Comparison of ENCODE assay signal across 7 cellular contexts in the genomic region with DNA sequence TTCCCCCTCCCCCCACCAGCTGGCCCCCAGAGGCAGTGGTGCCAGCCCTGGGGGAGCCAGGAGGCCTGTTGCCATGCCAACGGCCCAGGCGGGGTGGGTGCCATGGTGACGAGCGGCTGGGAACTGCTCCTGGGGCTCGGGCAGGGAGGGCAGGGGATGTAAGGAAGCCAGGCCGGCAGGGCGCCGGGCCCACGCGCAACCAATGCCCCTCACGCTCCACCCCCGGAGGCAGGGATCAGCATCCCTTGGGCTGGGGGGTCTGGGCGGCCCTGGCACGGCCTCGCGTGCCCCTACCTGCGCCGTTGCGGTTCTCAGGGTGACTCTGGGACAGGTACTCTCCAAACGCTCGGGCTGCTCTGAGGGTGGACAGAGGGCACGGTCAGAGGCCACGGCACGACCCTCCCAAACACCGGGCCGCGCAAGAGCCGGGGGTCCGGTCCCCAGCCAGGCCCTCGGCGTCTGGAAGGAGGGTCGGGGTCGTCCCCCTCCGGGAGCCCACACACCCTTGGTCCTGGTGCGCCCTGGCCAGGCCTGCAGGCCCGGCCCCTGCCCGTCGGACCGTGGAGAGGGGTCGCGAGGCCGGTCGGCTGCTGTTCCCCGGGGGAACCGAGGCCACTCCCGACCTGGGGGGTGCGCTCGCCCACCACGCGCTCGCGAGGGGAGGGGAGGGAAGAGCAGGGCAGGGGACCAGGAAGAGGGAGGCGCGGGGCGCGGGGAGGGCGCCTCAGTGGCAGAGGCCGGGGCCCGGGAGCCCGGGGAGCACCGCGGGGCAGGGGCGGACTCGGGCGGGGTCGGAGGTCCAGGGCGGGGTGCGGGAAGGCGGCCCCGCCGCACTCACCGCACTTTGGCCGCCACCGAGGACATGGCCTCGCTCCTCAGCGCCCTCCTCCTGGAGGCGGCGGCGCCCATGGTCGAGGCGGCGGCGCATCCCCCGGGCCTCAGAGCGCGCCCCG. TPM values are rescaled to one million over a fixed set of nuclear protein-coding genes. Genes with fewer than 3 reads are reported as not detected.
DNase-seq lines count a peak whose midpoint lies in the region; FAIRE-seq and TF ChIP-seq lines count a peak whose summit lies in the region.

No MANE protein-coding gene starts in this region.

- peak overlapping the region in 3 of 4 experiments; percentile 24 to 70 (median 45); a peak in 3 of 7 replicates for H3K9ac ChIP-seq in H1 (replicated peaks in 1 of 4; ENCODE audit: extremely low read depth in 1 of 4, low read depth in 3 of 4, low read length in 3 of 4)

- TF ChIP-seq EP300 in H1 (IDR thresholded peaks at IDR 0.05; ENCODE audit: borderline replicate concordance in 1 of 2, low read depth in 2 of 2, low read length in 2 of 2), result no peak

- no peak overlapping the region for H2AFZ ChIP-seq in H1 (ENCODE audit: low read length)

- no peak overlapping the region for H4K91ac ChIP-seq in H1 (replicated peaks; ENCODE audit: insufficient read length, low read length)

- H3K9me3 ChIP-seq in HEK293 (ENCODE audit: control insufficient read depth, insufficient read depth, low read depth, low read length) (no peaks in the 10 kb centered on the region), H1 (ENCODE audit: insufficient read depth in 2 of 2, low read depth in 1 of 2, low read length in 1 of 2) (no peaks in the 10 kb centered on the region; a peak in 1 of 4 replicates), mononuclear cell (ENCODE audit: low read depth, low read length) (no peaks in the 10 kb centered on the region)

- H2BK5ac ChIP-seq in H1 (ENCODE audit: low read depth, low read length), result no peak overlapping the region

- H2BK15ac ChIP-seq in H1 (ENCODE audit: low read length), result no peak overlapping the region

- no peaks in the 10 kb centered on the region; a peak in 1 of 4 replicates for H3K79me2 ChIP-seq in H1 (ENCODE audit: control insufficient read depth in 1 of 2, insufficient read depth in 2 of 2, low read length in 2 of 2)

- H2BK12ac ChIP-seq in H1 (ENCODE audit: low read depth, low read length), result 0 out of 2 replicates have a peak overlapping the region, but pooled peaks have one; percentile 9

- H2BK20ac ChIP-seq in H1 (ENCODE audit: low read length), result no peak overlapping the region

- H3K23me2 ChIP-seq in H1 (ENCODE audit: low read depth, low read length), result peaks cover 13% of the 10 kb centered on the region; the same call in 1 of the 2 replicates

- no peak overlapping the region for H3K14ac ChIP-seq in H1 (ENCODE audit: insufficient read length)

- H3K23ac ChIP-seq in H1 (ENCODE audit: insufficient read length), result no peak overlapping the region

- DNase-seq in GM12864 (ENCODE audit: low read depth), result no peak
- DNase-seq in RKO (ENCODE audit: low spot score), result peak; percentile 49
- DNase-seq in H1 (ENCODE audit: low read depth in 1 of 2, low spot score in 2 of 2), result no peak
- peak; percentile 45 for DNase-seq in ureter (ENCODE audit: low spot score)
- no peak for DNase-seq in activated effector memory CD4-positive, alpha-beta T cell treated with anti-CD3 and anti-CD28 coated beads, Interleukin-2, amount 50 U/mL, for 16 hours

- TF ChIP-seq CTCF in GM12864 (IDR thresholded peaks at IDR 0.05; ENCODE audit: low read depth, low read length, missing control alignments) (no peak), HEK293 (tag by site-specific recombination; IDR thresholded peaks at IDR 0.05) (no peak), H1 (IDR thresholded peaks at IDR 0.05; ENCODE audit: control extremely low read depth in 1 of 3, insufficient read depth in 1 of 3, low read depth in 1 of 3, low read length in 3 of 3) (no peak)

- H4K8ac ChIP-seq in H1 (ENCODE audit: extremely low read depth, insufficient read depth, low read length), result peak overlapping the region; percentile 79; the same call in 1 of the 2 replicates

- no peak for TF ChIP-seq POLR2A in H1 (IDR thresholded peaks at IDR 0.05; ENCODE audit: control extremely low read depth in 1 of 2, low read depth in 2 of 2, low read length in 2 of 2)

- H2BK120ac ChIP-seq in H1 (replicated peaks; ENCODE audit: low read depth, low read length), result no peak overlapping the region

- peaks cover 0 to 10% of the 10 kb centered on the region in 2 experiments for H4K20me1 ChIP-seq in H1 (replicated peaks in 1 of 2; ENCODE audit: control insufficient read depth in 1 of 2, insufficient read depth in 2 of 2, low read length in 2 of 2)

- POLR2A ChIA-PET in HEK293 (lab: Yijun Ruan, JAX) (interaction anchor here (0.6 to 1.0 kb wide), 10 partner anchors 12 to 217 kb away, joined by 3 to 10 read pairs (median 4); a partner anchor contains a TSS), H1 (lab: Charles Lee; ENCODE audit: partially characterized antibody) (no interaction called here)

- H3K56ac ChIP-seq in H1 (replicated peaks; ENCODE audit: insufficient read length, low read depth, low read length), result no peak overlapping the region

- peak overlapping the region; percentile 75 to 93 for H3K4me2 ChIP-seq in H1 (ENCODE audit: insufficient read depth in 1 of 2, low read depth in 2 of 2, low read length in 2 of 2)

- peaks cover 6% of the 10 kb centered on the region for H3K4me1 ChIP-seq in HEK293 (ENCODE audit: control insufficient read depth, insufficient read depth, low read length)
- peaks cover 0 to 28% (median 18%) of the 10 kb centered on the region in 4 experiments; a peak in 6 of 7 replicates for H3K4me1 ChIP-seq in H1 (replicated peaks in 1 of 4; ENCODE audit: control insufficient read depth in 3 of 4, insufficient read depth in 4 of 4, low read length in 3 of 4)
- H3K4me1 ChIP-seq in mononuclear cell (ENCODE audit: insufficient read depth, low read length), result peaks cover 63% of the 10 kb centered on the region

- H2AK5ac ChIP-seq in H1 (ENCODE audit: low read depth, low read length), result no peak overlapping the region

- H3K18ac ChIP-seq in H1 (ENCODE audit: extremely low read depth, low read length), result peak overlapping the region; percentile 78; the same call in 1 of the 2 replicates

- CTCF ChIA-PET in HEK293 (lab: Yijun Ruan, JAX) (interaction anchor here (0.7 kb wide), 1 partner anchor 135 kb away, joined by 3 read pairs; no protein-coding TSS in a partner anchor), H1 (lab: Charles Lee; ENCODE audit: partially characterized antibody) (interaction anchor here (1.3 kb wide), 1 partner anchor 14 kb away, joined by 4 read pairs; no protein-coding TSS in a partner anchor)

- H3K36me3 ChIP-seq in HEK293 (ENCODE audit: control insufficient read depth in 2 of 2, insufficient read depth in 1 of 2, low read length in 2 of 2) (peaks cover 0 to 40% of the 10 kb centered on the region in 2 experiments; a peak in 1 of 3 replicates), H1 (ENCODE audit: control insufficient read depth in 2 of 4, insufficient read depth in 4 of 4, low read length in 3 of 4) (peaks cover 0 to 14% (median 7%) of the 10 kb centered on the region in 4 experiments; a peak in 6 of 8 replicates)

- peak overlapping the region; percentile 77 for H3K4me3 ChIP-seq in GM12864 (ENCODE audit: low read depth, low read length)
- peak overlapping the region; percentile 61 for H3K4me3 ChIP-seq in HEK293 (ENCODE audit: low read depth, low read length)
- H3K4me3 ChIP-seq in H1 (ENCODE audit: extremely low read depth in 1 of 4, insufficient read depth in 2 of 4, low read depth in 3 of 4, low read length in 4 of 4), result peak overlapping the region; percentile 43 to 89 (median 54)
- peak overlapping the region; percentile 42 for H3K4me3 ChIP-seq in mononuclear cell (ENCODE audit: low read length)

- no peak for FAIRE-seq in H1 (lab: Jason Lieb, UNC)

- H3K27me3 ChIP-seq in H1 (replicated peaks in 1 of 4; ENCODE audit: control insufficient read depth in 3 of 4, extremely low read depth in 1 of 4, insufficient read depth in 3 of 4, low read length in 3 of 4) (peaks cover 0 to 19% (median 13%) of the 10 kb centered on the region in 4 experiments; a peak in 5 of 7 replicates), mononuclear cell (ENCODE audit: insufficient read depth, low read length) (no peaks in the 10 kb centered on the region)

- 26% methylated on average over 37 of the region's 87 CpGs; no CpG with 5 or more reads in 1 of the 2 experiments for WGBS in H1 (ENCODE audit: extremely low coverage in 1 of 2, insufficient coverage in 1 of 2, insufficient read length in 1 of 2, insufficient replicate concordance in 2 of 2, low coverage in 1 of 2, low lambda C conversion rate in 2 of 2, missing lambda C conversion rate in 1 of 2), 2 experiments

- no peak overlapping the region for H4K5ac ChIP-seq in H1 (ENCODE audit: insufficient read length, low read depth, low read length)

- no peak for TF ChIP-seq RAD21 in H1 (IDR thresholded peaks at IDR 0.05 in 1 of 2, conservative IDR thresholded peaks at IDR 0.05 in 1 of 2; ENCODE audit: low read depth in 2 of 2, low read length in 2 of 2)

- H3K27ac ChIP-seq in HEK293 (ENCODE audit: extremely low read depth, low read depth, low read length), result peak overlapping the region; percentile 71; the same call in 1 of the 2 replicates
- no peak overlapping the region for H3K27ac ChIP-seq in H1 (ENCODE audit: low read depth, low read length)

- peaks cover 3% of the 10 kb centered on the region; the same call in 1 of the 2 replicates for H3K79me1 ChIP-seq in H1 (ENCODE audit: low read depth, low read length)

- H3K4ac ChIP-seq in H1 (replicated peaks; ENCODE audit: insufficient read length, low read depth, low read length), result no peak overlapping the region

RNA-seq across cellular contexts. Expression of a gene that starts 0.7 kb away (rescaled TPM):
- total RNA-seq in H1 (2021; fragmentation: NEBNext Ultra II Directional; extraction: Animal tissue kit (Norgen Biotek cat#: 25700)), result 55.5 and 56.7 TPM in 2 replicates
- polyA plus RNA-seq in H1 (2011; rRNA removed), result 65.1 and 90.8 TPM in 2 replicates
- polyA plus RNA-seq in H1 (2011; cell fraction: cytosol; rRNA removed), result 65.8 TPM
- polyA plus RNA-seq in H1 (2011; cell fraction: nucleus; rRNA removed), result 223 TPM
- polyA plus RNA-seq in H1 (2012, experiment 1 of 2), result 31.7 to 60.6 TPM (median 47.9 TPM) in 4 replicates
- polyA plus RNA-seq in H1 (2012, experiment 2 of 2), result 42.0 TPM
- 39.5 TPM for polyA plus RNA-seq in H1 (2013, experiment 1 of 2)
- 37.5 TPM for polyA plus RNA-seq in H1 (2013, experiment 2 of 2)
- polyA minus RNA-seq in H1 (2011; rRNA and poly(A)+ RNA removed), result 23.1 and 28.8 TPM in 2 replicates
- polyA minus RNA-seq in H1 (2011; cell fraction: cytosol; rRNA and poly(A)+ RNA removed), result 32.0 TPM
- polyA minus RNA-seq in H1 (2011; cell fraction: nucleus; rRNA and poly(A)+ RNA removed), result 41.2 TPM
- total RNA-seq in mononuclear cell, result 23.7 TPM
- total RNA-seq in ureter, result 49.3 TPM

RNA-seq across cellular contexts. Expression of a gene that starts 17.3 kb away (rescaled TPM):
- 0.33 and 0.48 TPM in 2 replicates for total RNA-seq in H1 (2021; fragmentation: NEBNext Ultra II Directional; extraction: Animal tissue kit (Norgen Biotek cat#: 25700))
- polyA plus RNA-seq in H1 (2011; rRNA removed), result 0.51 and 1.1 TPM in 2 replicates
- polyA plus RNA-seq in H1 (2011; cell fraction: cytosol; rRNA removed), result 0.69 TPM
- polyA plus RNA-seq in H1 (2011; cell fraction: nucleus; rRNA removed), result 6.1 TPM
- polyA plus RNA-seq in H1 (2012, experiment 1 of 2), result 0.39 to 1.0 TPM (median 0.86 TPM) in 4 replicates
- polyA plus RNA-seq in H1 (2012, experiment 2 of 2), result 0.30 TPM
- polyA plus RNA-seq in H1 (2013, experiment 1 of 2), result 0.45 TPM
- 0.40 TPM for polyA plus RNA-seq in H1 (2013, experiment 2 of 2)
- polyA minus RNA-seq in H1 (2011; rRNA and poly(A)+ RNA removed), result 0.12 TPM in 1 of 2 replicates, not detected in the other
- not detected for polyA minus RNA-seq in H1 (2011; cell fraction: cytosol; rRNA and poly(A)+ RNA removed)
- polyA minus RNA-seq in H1 (2011; cell fraction: nucleus; rRNA and poly(A)+ RNA removed), result 0.40 TPM
- total RNA-seq in mononuclear cell (not detected), ureter (not detected)

RNA-seq across cellular contexts. Expression of a gene that starts 35.3 kb away (rescaled TPM):
- total RNA-seq in H1 (2021; fragmentation: NEBNext Ultra II Directional; extraction: Animal tissue kit (Norgen Biotek cat#: 25700)), result 0.34 and 0.55 TPM in 2 replicates
- 0.91 and 1.5 TPM in 2 replicates for polyA plus RNA-seq in H1 (2011; rRNA removed)
- 1.3 TPM for polyA plus RNA-seq in H1 (2011; cell fraction: cytosol; rRNA removed)
- polyA plus RNA-seq in H1 (2011; cell fraction: nucleus; rRNA removed), result 4.7 TPM
- 0.41 to 1.2 TPM (median 0.88 TPM) in 4 replicates for polyA plus RNA-seq in H1 (2012, experiment 1 of 2)
- 0.25 TPM for polyA plus RNA-seq in H1 (2012, experiment 2 of 2)
- polyA plus RNA-seq in H1 (2013, experiment 1 of 2), result 0.53 TPM
- polyA plus RNA-seq in H1 (2013, experiment 2 of 2), result 0.44 TPM
- not detected in 2 replicates for polyA minus RNA-seq in H1 (2011; rRNA and poly(A)+ RNA removed)
- polyA minus RNA-seq in H1 (2011; cell fraction: cytosol; rRNA and poly(A)+ RNA removed), result 0.81 TPM
- polyA minus RNA-seq in H1 (2011; cell fraction: nucleus; rRNA and poly(A)+ RNA removed), result 1.5 TPM
- total RNA-seq in mononuclear cell, result 2.2 TPM
- total RNA-seq in ureter, result 12.5 TPM

RNA-seq across cellular contexts. Expression of a gene that starts 35.5 kb away (rescaled TPM):
- total RNA-seq in H1 (2021; fragmentation: NEBNext Ultra II Directional; extraction: Animal tissue kit (Norgen Biotek cat#: 25700)), result 7.0 and 7.2 TPM in 2 replicates
- 9.4 and 12.7 TPM in 2 replicates for polyA plus RNA-seq in H1 (2011; rRNA removed)
- 11.1 TPM for polyA plus RNA-seq in H1 (2011; cell fraction: cytosol; rRNA removed)
- 40.6 TPM for polyA plus RNA-seq in H1 (2011; cell fraction: nucleus; rRNA removed)
- 4.4 to 11.7 TPM (median 10.6 TPM) in 4 replicates for polyA plus RNA-seq in H1 (2012, experiment 1 of 2)
- polyA plus RNA-seq in H1 (2012, experiment 2 of 2), result 6.7 TPM
- 5.3 TPM for polyA plus RNA-seq in H1 (2013, experiment 1 of 2)
- 4.9 TPM for polyA plus RNA-seq in H1 (2013, experiment 2 of 2)
- polyA minus RNA-seq in H1 (2011; rRNA and poly(A)+ RNA removed), result 2.7 and 6.9 TPM in 2 replicates
- polyA minus RNA-seq in H1 (2011; cell fraction: cytosol; rRNA and poly(A)+ RNA removed), result 6.4 TPM
- 11.7 TPM for polyA minus RNA-seq in H1 (2011; cell fraction: nucleus; rRNA and poly(A)+ RNA removed)
- total RNA-seq in mononuclear cell (6.1 TPM), ureter (43.0 TPM)

Comparison
In these comparisons a context has a peak if more than half of its experiments do, and no peak if none do; other contexts are left out.
1. DNase-seq: peak in RKO (single experiment) and ureter (single experiment); none in GM12864 (single experiment), H1 (0 of 2) and activated effector memory CD4-positive, alpha-beta T cell treated with anti-CD3 and anti-CD28 coated beads, Interleukin-2, amount 50 U/mL, for 16 hours (single experiment).
2. Peak in every context shown above with its lines, with median percentiles within 50 percentile points of each other: H3K4me3 ChIP-seq.